In the genomic region with DNA sequence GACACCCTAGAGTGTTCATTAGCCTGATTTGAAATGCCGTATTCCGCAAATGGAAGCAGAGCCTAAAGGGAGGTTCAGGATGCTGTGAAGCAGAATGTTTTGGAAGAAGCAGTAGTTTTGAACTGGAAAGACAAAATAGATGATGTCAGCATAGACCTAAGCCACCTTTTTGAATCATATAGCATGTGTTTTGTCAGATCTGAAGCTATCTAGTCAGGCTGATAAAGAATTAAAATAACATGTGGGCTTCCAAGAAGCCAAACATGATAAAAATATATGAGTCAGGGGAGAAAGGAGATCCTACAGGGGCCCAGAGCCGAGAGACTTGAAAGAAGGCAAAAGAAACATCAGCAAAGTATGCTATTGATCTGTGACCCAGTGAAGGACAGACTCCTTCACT, we compare ENCODE assay signal across 11 cellular contexts. TPM values are rescaled to one million over a fixed set of nuclear protein-coding genes. Genes with fewer than 3 reads are reported as not detected.
DNase-seq lines count a peak whose midpoint lies in the region; ATAC-seq and TF ChIP-seq lines count a peak whose summit lies in the region.
"Had no signal": no experiment of that assay in that cellular context is flagged by ENCODE, and none has a peak within 500 bp of the region (broad histone marks: within the 10 kb centered on the region; RNA-seq: fewer than 3 reads in every experiment).

No MANE protein-coding gene starts in this region.

- H3K4me3 ChIP-seq in heart left ventricle (no peak overlapping the region), breast epithelium (no peak overlapping the region), muscle layer of colon (ENCODE audit: low read depth in 1 of 2, low read length in 2 of 2) (no peak overlapping the region), upper lobe of left lung (no peak overlapping the region)
- H3K4me3 ChIP-seq: ovary had no signal

- DNase-seq in heart left ventricle (no peak), cardiac septum (ENCODE audit: low spot score) (no peak), breast epithelium (ENCODE audit: low spot score in 2 of 2) (no peak), upper lobe of left lung (no peak), inferior parietal cortex (ENCODE audit: extremely low spot score) (no peak)
- DNase-seq: activated CD4-positive, alpha-beta T cell treated with anti-CD3 and anti-CD28 coated beads, Interleukin-2, amount 10 ng/mL, durations not matched to agents 24 days and 14 days; ovary; stimulated activated CD4-positive, alpha-beta T cell treated with anti-CD3 and anti-CD28 coated beads, Interleukin-4, amount 100 ng/mL, for 1 hour had no signal

- H3K36me3 ChIP-seq in heart left ventricle (peaks cover 0 to 46% (median 31%) of the 10 kb centered on the region in 9 donors), breast epithelium (peaks cover 13% of the 10 kb centered on the region), muscle layer of colon (ENCODE audit: insufficient read depth, low read length) (peaks cover 28% of the 10 kb centered on the region), upper lobe of left lung (peaks cover 16 to 36% (median 24%) of the 10 kb centered on the region in 4 donors)
- H3K36me3 ChIP-seq: ovary had no signal

- H3K27me3 ChIP-seq in heart left ventricle (no peaks in the 10 kb centered on the region), breast epithelium (no peaks in the 10 kb centered on the region), muscle layer of colon (ENCODE audit: control insufficient read depth in 1 of 2, insufficient read depth in 2 of 2, low read length in 2 of 2) (no peaks in the 10 kb centered on the region), upper lobe of left lung (no peaks in the 10 kb centered on the region)
- H3K27me3 ChIP-seq: ovary had no signal

- H3K4me1 ChIP-seq in heart left ventricle = peaks cover 3 to 90% (median 59%) of the 10 kb centered on the region in 12 donors
- H3K4me1 ChIP-seq in breast epithelium = no peaks in the 10 kb centered on the region
- peaks cover 68% of the 10 kb centered on the region for H3K4me1 ChIP-seq in muscle layer of colon (ENCODE audit: insufficient read depth, low read length)
- peaks cover 19 to 36% (median 31%) of the 10 kb centered on the region in 4 donors for H3K4me1 ChIP-seq in upper lobe of left lung

- TF ChIP-seq EP300 in upper lobe of left lung (IDR thresholded peaks at IDR 0.05) = no peak

- TF ChIP-seq POLR2A in heart left ventricle (IDR thresholded peaks at IDR 0.05) (no peak), breast epithelium (IDR thresholded peaks at IDR 0.05) (no peak), upper lobe of left lung (IDR thresholded peaks at IDR 0.05) (no peak)

- WGBS in heart left ventricle, 4 donors = 70 to 74% (median 73%) methylated on average over 3 of the region's 3 CpGs
- 90 to 93% methylated on average over 3 of the region's 3 CpGs for WGBS in upper lobe of left lung, 2 donors

- no peak for ATAC-seq in heart left ventricle
- no peak for ATAC-seq in upper lobe of left lung (ENCODE audit: low FRiP score in 2 of 2)
- no peak for ATAC-seq in HG03469 (IDR thresholded peaks at IDR 0.05; ENCODE audit: unreplicated experiment)
- ATAC-seq in HG02938 (IDR thresholded peaks at IDR 0.05; ENCODE audit: unreplicated experiment) = no peak

- H3K9me3 ChIP-seq in heart left ventricle = no peaks in the 10 kb centered on the region
- no peaks in the 10 kb centered on the region for H3K9me3 ChIP-seq in breast epithelium
- H3K9me3 ChIP-seq in muscle layer of colon (ENCODE audit: low read length) = no peaks in the 10 kb centered on the region
- no peaks in the 10 kb centered on the region for H3K9me3 ChIP-seq in upper lobe of left lung
- H3K9me3 ChIP-seq: ovary had no signal

- H3K27ac ChIP-seq in heart left ventricle (peak overlapping the region; percentile 44 to 89 (median 79)), breast epithelium (peak overlapping the region; percentile 34 to 50), muscle layer of colon (ENCODE audit: low read depth, low read length) (peak overlapping the region; percentile 61), upper lobe of left lung (peak overlapping the region in 3 of 4 donors; percentile 32 to 69 (median 36))

- TF ChIP-seq CTCF in heart left ventricle (IDR thresholded peaks at IDR 0.05) = no peak
- TF ChIP-seq CTCF in breast epithelium (IDR thresholded peaks at IDR 0.05) = no peak
- TF ChIP-seq CTCF in upper lobe of left lung (IDR thresholded peaks at IDR 0.05) = no peak

- intact Hi-C loops in heart left ventricle (cut with DNase I) (no loop called here), cardiac septum (cut with DNase I) (no loop called here), breast epithelium (cut with DNase I; ENCODE audit: low total_unique reads) (loop anchor here (10.0 kb wide), 1 partner anchor 65 kb away; no protein-coding TSS in a partner anchor)

- H3K9ac ChIP-seq in muscle layer of colon (ENCODE audit: low read length) = no peak overlapping the region

RNA-seq across cellular contexts. Expression of gene RASA2, which starts 47.2 kb away (rescaled TPM):
- total RNA-seq in heart left ventricle (10 to 100 TPM in 1 of 9 donors, 1 to 10 TPM in 8; 2.2 to 12.3 (median 4.2) TPM), cardiac septum (7.1 TPM), breast epithelium (10 to 100 TPM; 15.2 to 43.2 (median 22.0) TPM), upper lobe of left lung (10 to 100 TPM; 11.7 to 41.5 (median 21.3) TPM)
- 1 to 10 TPM; 2.0 to 2.2 TPM for polyA plus RNA-seq in heart left ventricle
